In the genomic region with DNA sequence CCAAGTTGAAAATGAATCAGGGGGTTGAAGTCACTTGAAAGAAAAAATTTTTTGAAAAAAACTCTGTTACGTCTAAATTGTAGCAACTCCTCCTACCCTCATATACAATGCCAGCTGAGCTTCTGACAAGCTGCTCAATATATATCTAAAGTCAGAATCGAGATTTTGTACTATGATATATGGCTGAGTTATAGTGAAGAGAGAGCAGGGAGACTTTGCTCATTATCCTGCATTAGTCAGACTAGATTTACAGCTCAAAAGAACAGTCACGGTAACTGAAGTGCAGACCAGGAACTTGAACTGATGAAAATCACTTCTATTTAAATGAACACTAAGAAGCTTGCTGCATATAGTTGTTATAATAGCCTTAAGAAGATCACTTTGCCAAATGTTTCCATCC, we compare ENCODE assay signal across 1 cellular context.
TF ChIP-seq lines count a peak whose summit lies in the region.

No MANE protein-coding gene starts in this region.

TF ChIP-seq in SK-N-SH, 30 proteins besides CTCF, POLR2A, EP300 and RAD21 (continued from another document):
- TF ChIP-seq, protein P1, sequence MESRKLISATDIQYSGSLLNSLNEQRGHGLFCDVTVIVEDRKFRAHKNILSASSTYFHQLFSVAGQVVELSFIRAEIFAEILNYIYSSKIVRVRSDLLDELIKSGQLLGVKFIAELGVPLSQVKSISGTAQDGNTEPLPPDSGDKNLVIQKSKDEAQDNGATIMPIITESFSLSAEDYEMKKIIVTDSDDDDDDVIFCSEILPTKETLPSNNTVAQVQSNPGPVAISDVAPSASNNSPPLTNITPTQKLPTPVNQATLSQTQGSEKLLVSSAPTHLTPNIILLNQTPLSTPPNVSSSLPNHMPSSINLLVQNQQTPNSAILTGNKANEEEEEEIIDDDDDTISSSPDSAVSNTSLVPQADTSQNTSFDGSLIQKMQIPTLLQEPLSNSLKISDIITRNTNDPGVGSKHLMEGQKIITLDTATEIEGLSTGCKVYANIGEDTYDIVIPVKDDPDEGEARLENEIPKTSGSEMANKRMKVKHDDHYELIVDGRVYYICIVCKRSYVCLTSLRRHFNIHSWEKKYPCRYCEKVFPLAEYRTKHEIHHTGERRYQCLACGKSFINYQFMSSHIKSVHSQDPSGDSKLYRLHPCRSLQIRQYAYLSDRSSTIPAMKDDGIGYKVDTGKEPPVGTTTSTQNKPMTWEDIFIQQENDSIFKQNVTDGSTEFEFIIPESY (IDR thresholded peaks at IDR 0.05; ENCODE audit: borderline replicate concordance, low read depth), result no peak
- TF ChIP-seq CHD2 (IDR thresholded peaks at IDR 0.05; ENCODE audit: low read length, partially characterized antibody) (no peak), RFX5 (IDR thresholded peaks at IDR 0.05; ENCODE audit: low read length) (no peak), GATA2 (CRISPR knock-in tag; IDR thresholded peaks at IDR 0.05) (no peak)
